Comparison of ENCODE assay signal across 8 cellular contexts in the genomic region with DNA sequence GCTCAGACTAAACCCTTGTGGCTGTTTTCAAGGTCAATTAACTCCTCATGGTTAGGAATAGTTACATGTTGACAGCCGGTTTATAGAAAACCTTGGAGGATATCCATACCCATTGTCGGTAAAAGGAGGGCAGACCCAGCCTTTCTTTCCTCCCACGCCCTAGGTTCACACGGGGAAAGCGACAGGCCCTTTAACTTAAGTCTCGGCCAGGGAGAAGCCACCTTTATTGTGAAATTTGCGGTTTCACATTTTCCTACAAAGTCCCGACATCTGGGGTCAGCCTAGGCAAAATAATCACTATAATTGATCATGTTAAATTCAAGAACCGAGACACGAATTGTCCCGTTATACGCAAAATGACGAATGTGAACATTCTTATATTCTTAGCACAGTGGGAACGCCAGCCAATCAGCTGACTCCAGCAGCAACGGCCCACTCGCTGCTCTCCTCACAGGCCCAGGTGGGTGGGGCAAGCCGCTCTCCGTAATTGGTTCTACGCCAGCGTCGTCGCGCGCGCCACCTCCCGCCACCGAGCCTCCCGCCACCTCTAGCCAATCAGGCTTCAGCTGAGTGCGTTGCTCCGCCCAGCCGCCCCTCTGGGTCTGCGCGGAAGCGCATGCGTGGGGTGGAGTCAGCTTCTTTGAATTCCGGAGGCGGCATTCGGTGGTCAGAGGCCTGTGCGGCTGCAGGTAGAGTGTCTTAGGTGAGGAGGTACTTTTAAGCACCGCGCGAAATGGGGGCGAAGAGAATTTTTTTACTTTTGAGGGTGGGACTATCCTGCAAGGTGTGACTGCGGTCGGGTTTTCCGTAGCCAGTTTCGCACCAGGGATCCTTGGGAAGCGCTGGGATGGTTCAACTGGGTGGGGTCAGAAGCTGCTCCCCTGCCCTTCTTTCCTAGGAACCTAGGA. TPM values are rescaled to one million over a fixed set of nuclear protein-coding genes. Genes with fewer than 3 reads are reported as not detected.
DNase-seq lines count a peak whose midpoint lies in the region; ATAC-seq and TF ChIP-seq lines count a peak whose summit lies in the region.

Gene CENPI (plus strand): TSS at position 659 of the 908 bp plus-strand sequence. CDS start 2,867 bp downstream, outside the sequence.

- H3K4me2 ChIP-seq in Loucy (ENCODE audit: low read depth, low read length, poor library complexity, severe bottlenecking), result peak within 1 kb of the TSS; percentile 92

- no peaks in the 10 kb centered on the region for H3K9me2 ChIP-seq in Loucy (replicated peaks; ENCODE audit: low read depth, low read length)

- TF ChIP-seq CTCF in Loucy (conservative IDR thresholded peaks at IDR 0.05; ENCODE audit: low read length), result no peak
- TF ChIP-seq CTCF in RWPE2 (IDR thresholded peaks at IDR 0.05; ENCODE audit: poor library complexity, severe bottlenecking), result no peak
- TF ChIP-seq CTCF in fibroblast of mammary gland (conservative IDR thresholded peaks at IDR 0.05; ENCODE audit: control insufficient read depth, insufficient read depth, low read depth, low read length), result no peak

- peak within 1 kb of the TSS; percentile 42 for H3K27ac ChIP-seq in RWPE2 (ENCODE audit: poor library complexity, severe bottlenecking)
- H3K27ac ChIP-seq in naive thymus-derived CD4-positive, alpha-beta T cell (ENCODE audit: low read depth, low read length), result peak within 1 kb of the TSS; percentile 84

- H3K9ac ChIP-seq in Loucy (ENCODE audit: low read depth, low read length, poor library complexity, severe bottlenecking), result peak within 1 kb of the TSS; percentile 94

- H3K79me2 ChIP-seq in Loucy (ENCODE audit: insufficient read depth, low read length), result peaks cover 38% of the 10 kb centered on the region

- H2AFZ ChIP-seq in Loucy (ENCODE audit: low read length), result peak within 1 kb of the TSS; percentile 91

- POLR2A ChIA-PET in naive thymus-derived CD4-positive, alpha-beta T cell (lab: Charles Lee), result interaction anchor here (0.9 to 1.4 kb wide), 3 partner anchors 251 to 833 kb away, joined by 3 to 4 read pairs (median 4); partner anchors contain the start of genes CSTF2 and TIMM8A

- peak; percentile 98 for ATAC-seq in RWPE2 (ENCODE audit: low read depth)
- ATAC-seq in naive thymus-derived CD4-positive, alpha-beta T cell, result peak; percentile 100
- peak; percentile 100 for ATAC-seq in stimulated activated memory B cell treated with anti-CD40 and anti-IgM and Interleukin-4, amounts not matched to agents 10 μg/mL and 1 μg/mL and 100 μg/mL, for 72 hours

- H3K4me3 ChIP-seq in H7 (ENCODE audit: insufficient read depth, low read depth, low read length) (peak within 1 kb of the TSS; percentile 55), Loucy (ENCODE audit: low read length, poor library complexity, severe bottlenecking) (peak within 1 kb of the TSS; percentile 96), RWPE2 (ENCODE audit: severe bottlenecking) (peak within 1 kb of the TSS; percentile 52), fibroblast of mammary gland (ENCODE audit: control insufficient read depth, low read depth, low read length) (peak within 1 kb of the TSS; percentile 66)
- H3K4me3 ChIP-seq in naive thymus-derived CD4-positive, alpha-beta T cell (ENCODE audit: low read length), result peak within 1 kb of the TSS; percentile 70

- no peaks in the 10 kb centered on the region for H3F3A ChIP-seq in Loucy (ENCODE audit: low read depth)

- peaks cover 20% of the 10 kb centered on the region for H3K4me1 Mint-ChIP-seq in activated T-helper 2 cell treated with anti-CD3 and anti-CD28 coated beads, Interferon-gamma antibody, Interleukin-2, Interleukin-4, amounts not matched to agents 10 μg/mL and 5 μg/mL and 100 μg/mL, durations not matched to agents 14 hours and 24 hours and 36 hours (ENCODE audit: low read depth)
- peaks cover 0 to 28% (median 9%) of the 10 kb centered on the region in 7 donors for H3K4me1 Mint-ChIP-seq in naive thymus-derived CD4-positive, alpha-beta T cell
- H3K4me1 Mint-ChIP-seq in stimulated activated memory B cell treated with anti-CD40 and anti-IgM and Interleukin-4, amounts not matched to agents 10 μg/mL and 1 μg/mL and 100 μg/mL, for 72 hours, result peaks cover 9% of the 10 kb centered on the region

- H3K27me3 ChIP-seq in H7 (ENCODE audit: control insufficient read depth, insufficient read depth, low read length) (no peaks in the 10 kb centered on the region), Loucy (ENCODE audit: insufficient read depth, low read length, poor library complexity, severe bottlenecking) (no peaks in the 10 kb centered on the region), RWPE2 (ENCODE audit: insufficient read depth, poor library complexity, severe bottlenecking) (no peaks in the 10 kb centered on the region)
- H3K27me3 ChIP-seq in naive thymus-derived CD4-positive, alpha-beta T cell (ENCODE audit: control insufficient read depth in 2 of 2, insufficient read depth in 2 of 2, low read length in 2 of 2), result no peaks in the 10 kb centered on the region

- DNase-seq in ELR (ENCODE audit: low read depth) (peak; percentile 93), H7 (peak; percentile 93), RWPE2 (ENCODE audit: low spot score) (peak; percentile 91), fibroblast of mammary gland (ENCODE audit: low read depth) (peak; percentile 91)
- DNase-seq in activated T-helper 2 cell treated with anti-CD3 and anti-CD28 coated beads, Interferon-gamma antibody, Interleukin-2, Interleukin-4, amounts not matched to agents 10 μg/mL and 5 μg/mL and 100 μg/mL, durations not matched to agents 14 hours and 24 hours and 36 hours (ENCODE audit: low spot score), result peak; percentile 93
- peak; percentile 84 to 95 (median 93) for DNase-seq in naive thymus-derived CD4-positive, alpha-beta T cell

- no peaks in the 10 kb centered on the region for H3K27me3 Mint-ChIP-seq in activated T-helper 2 cell treated with anti-CD3 and anti-CD28 coated beads, Interferon-gamma antibody, Interleukin-2, Interleukin-4, amounts not matched to agents 10 μg/mL and 5 μg/mL and 100 μg/mL, durations not matched to agents 14 hours and 24 hours and 36 hours (ENCODE audit: low read depth)
- no peaks in the 10 kb centered on the region for H3K27me3 Mint-ChIP-seq in naive thymus-derived CD4-positive, alpha-beta T cell
- H3K27me3 Mint-ChIP-seq in stimulated activated memory B cell treated with anti-CD40 and anti-IgM and Interleukin-4, amounts not matched to agents 10 μg/mL and 1 μg/mL and 100 μg/mL, for 72 hours, result no peaks in the 10 kb centered on the region

- peaks cover 30% of the 10 kb centered on the region for H3K36me3 Mint-ChIP-seq in activated T-helper 2 cell treated with anti-CD3 and anti-CD28 coated beads, Interferon-gamma antibody, Interleukin-2, Interleukin-4, amounts not matched to agents 10 μg/mL and 5 μg/mL and 100 μg/mL, durations not matched to agents 14 hours and 24 hours and 36 hours (ENCODE audit: low read depth)
- peaks cover 0 to 14% (median 0%) of the 10 kb centered on the region in 5 donors for H3K36me3 Mint-ChIP-seq in naive thymus-derived CD4-positive, alpha-beta T cell
- no peaks in the 10 kb centered on the region for H3K36me3 Mint-ChIP-seq in stimulated activated memory B cell treated with anti-CD40 and anti-IgM and Interleukin-4, amounts not matched to agents 10 μg/mL and 1 μg/mL and 100 μg/mL, for 72 hours

- peaks cover 13% of the 10 kb centered on the region for H3K4me1 ChIP-seq in Loucy (ENCODE audit: insufficient read depth, low read length, poor library complexity, severe bottlenecking)
- H3K4me1 ChIP-seq in RWPE2 (ENCODE audit: insufficient read depth, poor library complexity, severe bottlenecking), result no peaks in the 10 kb centered on the region
- H3K4me1 ChIP-seq in naive thymus-derived CD4-positive, alpha-beta T cell (ENCODE audit: control insufficient read depth in 2 of 2, insufficient read depth in 2 of 2, low read length in 2 of 2), result peaks cover 0 to 3% of the 10 kb centered on the region in 2 donors

- CTCF ChIA-PET in naive thymus-derived CD4-positive, alpha-beta T cell (lab: Charles Lee), result no interaction called here

- peaks cover 2% of the 10 kb centered on the region for H3K36me3 ChIP-seq in H7 (replicated peaks; ENCODE audit: control insufficient read depth, insufficient read depth, low read length)
- H3K36me3 ChIP-seq in Loucy (ENCODE audit: insufficient read depth, low read length), result no peaks in the 10 kb centered on the region
- peaks cover 23% of the 10 kb centered on the region for H3K36me3 ChIP-seq in RWPE2 (ENCODE audit: low read depth)
- H3K36me3 ChIP-seq in naive thymus-derived CD4-positive, alpha-beta T cell (ENCODE audit: control insufficient read depth in 2 of 3, insufficient read depth in 3 of 3, low read length in 3 of 3), result no peaks in the 10 kb centered on the region

- peaks cover 2% of the 10 kb centered on the region for H4K20me1 ChIP-seq in Loucy (ENCODE audit: insufficient read depth, low read length, poor library complexity, severe bottlenecking)

- peak within 1 kb of the TSS; percentile 96 for H3K4me3 Mint-ChIP-seq in activated T-helper 2 cell treated with anti-CD3 and anti-CD28 coated beads, Interferon-gamma antibody, Interleukin-2, Interleukin-4, amounts not matched to agents 10 μg/mL and 5 μg/mL and 100 μg/mL, durations not matched to agents 14 hours and 24 hours and 36 hours (ENCODE audit: low read depth)
- H3K4me3 Mint-ChIP-seq in naive thymus-derived CD4-positive, alpha-beta T cell, result peak within 1 kb of the TSS; percentile 69 to 95 (median 90)
- peak within 1 kb of the TSS; percentile 88 for H3K4me3 Mint-ChIP-seq in stimulated activated memory B cell treated with anti-CD40 and anti-IgM and Interleukin-4, amounts not matched to agents 10 μg/mL and 1 μg/mL and 100 μg/mL, for 72 hours

- H3K9me3 Mint-ChIP-seq in activated T-helper 2 cell treated with anti-CD3 and anti-CD28 coated beads, Interferon-gamma antibody, Interleukin-2, Interleukin-4, amounts not matched to agents 10 μg/mL and 5 μg/mL and 100 μg/mL, durations not matched to agents 14 hours and 24 hours and 36 hours, result no peaks in the 10 kb centered on the region
- H3K9me3 Mint-ChIP-seq in naive thymus-derived CD4-positive, alpha-beta T cell, result no peaks in the 10 kb centered on the region
- no peaks in the 10 kb centered on the region for H3K9me3 Mint-ChIP-seq in stimulated activated memory B cell treated with anti-CD40 and anti-IgM and Interleukin-4, amounts not matched to agents 10 μg/mL and 1 μg/mL and 100 μg/mL, for 72 hours

- no peaks in the 10 kb centered on the region for H3K9me3 ChIP-seq in Loucy (ENCODE audit: insufficient read depth, low read depth, low read length)
- no peaks in the 10 kb centered on the region for H3K9me3 ChIP-seq in RWPE2 (ENCODE audit: severe bottlenecking)
- no peaks in the 10 kb centered on the region for H3K9me3 ChIP-seq in naive thymus-derived CD4-positive, alpha-beta T cell (ENCODE audit: control insufficient read depth in 2 of 3, low read length in 3 of 3)

- peak within 1 kb of the TSS; percentile 84 for H3K27ac Mint-ChIP-seq in activated T-helper 2 cell treated with anti-CD3 and anti-CD28 coated beads, Interferon-gamma antibody, Interleukin-2, Interleukin-4, amounts not matched to agents 10 μg/mL and 5 μg/mL and 100 μg/mL, durations not matched to agents 14 hours and 24 hours and 36 hours
- peak within 1 kb of the TSS; percentile 83 to 99 (median 93) for H3K27ac Mint-ChIP-seq in naive thymus-derived CD4-positive, alpha-beta T cell
- H3K27ac Mint-ChIP-seq in stimulated activated memory B cell treated with anti-CD40 and anti-IgM and Interleukin-4, amounts not matched to agents 10 μg/mL and 1 μg/mL and 100 μg/mL, for 72 hours, result peak within 1 kb of the TSS; percentile 83

- intact Hi-C loops in activated T-helper 2 cell treated with anti-CD3 and anti-CD28 coated beads, Interferon-gamma antibody, Interleukin-2, Interleukin-4, amounts not matched to agents 10 μg/mL and 5 μg/mL and 100 μg/mL, durations not matched to agents 14 hours and 24 hours and 36 hours (cut with micrococcal nuclease), result loop anchor here (2.0 to 5.0 kb wide), 2 partner anchors 45 to 275 kb away; partner anchors contain the start of genes CSTF2 and TRMT2B
- intact Hi-C loops in naive thymus-derived CD4-positive, alpha-beta T cell (cut with micrococcal nuclease), result loop anchor here (1.0 to 10.0 kb wide), 8 partner anchors 45 to 517 kb away; partner anchors contain the start of genes CSTF2 (in 2 of the 2), ARMCX6 (in 1 of the 2), HNRNPH2 (in 1 of the 2) and RPL36A (in 1 of the 2)

RNA-seq across cellular contexts. Expression of gene CENPI, which starts in this region (rescaled TPM):
- 21.0 and 25.0 TPM in 2 replicates for total RNA-seq in H7 (2014; rRNA removed; shearing (Covaris generic))
- 20.7 and 20.9 TPM in 2 replicates for total RNA-seq in activated T-helper 2 cell treated with anti-CD3 and anti-CD28 coated beads, Interferon-gamma antibody, Interleukin-2, Interleukin-4, amounts not matched to agents 10 μg/mL and 5 μg/mL and 100 μg/mL, durations not matched to agents 14 hours and 24 hours and 36 hours
- 10 to 100 TPM in 1 of 5 experiments, 1 to 10 TPM in 1, under 1 TPM in 3; 0.24 to 18.4 (median 0.88) TPM for total RNA-seq in naive thymus-derived CD4-positive, alpha-beta T cell
- under 1 TPM in 1 of 2 donors, not detected in 1; 0.14 TPM for polyA plus RNA-seq in naive thymus-derived CD4-positive, alpha-beta T cell

Comparison
In these comparisons a context has a peak if more than half of its experiments do, and no peak if none do; other contexts are left out.
1. Peak in every context shown above with its lines: DNase-seq, ATAC-seq, H3K4me3 ChIP-seq and H3K27ac ChIP-seq.